In genomic region chr9:98318041-98318790, GRCh38 we compare ENCODE assay signal across 18 cellular contexts.
DNase-seq lines count a peak whose midpoint lies in the region; TF ChIP-seq lines count a peak whose summit lies in the region.
"Had no signal": no experiment of that assay in that cellular context is flagged by ENCODE, and none has a peak within 500 bp of the region (broad histone marks: within the 10 kb centered on the region; RNA-seq: fewer than 3 reads in every experiment).

No MANE protein-coding gene starts in this region.

- H3K36me3 Mint-ChIP-seq in brain (no peaks in the 10 kb centered on the region), glutamatergic neuron (ENCODE audit: unreplicated experiment) (no peaks in the 10 kb centered on the region)
- H3K36me3 Mint-ChIP-seq: IgD-negative memory B cell, T-cell had no signal

- peak overlapping the region in 4 of 5 experiments; percentile 33 to 79 (median 52) for H3K27ac Mint-ChIP-seq in brain
- peak overlapping the region; percentile 99 for H3K27ac Mint-ChIP-seq in glutamatergic neuron (ENCODE audit: unreplicated experiment)
- H3K27ac Mint-ChIP-seq: IgD-negative memory B cell, T-cell had no signal

- H3K4me1 Mint-ChIP-seq in brain (peaks cover 28% of the 10 kb centered on the region), glutamatergic neuron (ENCODE audit: low read depth, unreplicated experiment) (peaks cover 42% of the 10 kb centered on the region)

- H3K4me3 ChIP-seq in ACC112 (ENCODE audit: low read depth, low read length) (no peak overlapping the region), H7 (ENCODE audit: insufficient read depth, low read depth, low read length) (no peak overlapping the region)
- H3K4me3 ChIP-seq: MG63 had no signal

- no peak overlapping the region for H3K4me3 Mint-ChIP-seq in brain
- H3K4me3 Mint-ChIP-seq in glutamatergic neuron (ENCODE audit: unreplicated experiment): peak overlapping the region; percentile 80
- H3K4me3 Mint-ChIP-seq: IgD-negative memory B cell, T-cell had no signal

- H3K36me3 ChIP-seq in ACC112 (ENCODE audit: insufficient read depth, low read length) (no peaks in the 10 kb centered on the region), H7 (replicated peaks; ENCODE audit: control insufficient read depth, insufficient read depth, low read length) (no peaks in the 10 kb centered on the region)
- H3K36me3 ChIP-seq: BE2C, MG63 had no signal

- H2AFZ ChIP-seq in ACC112 (ENCODE audit: low read length, unreplicated experiment): no peak overlapping the region

- no peaks in the 10 kb centered on the region for H3K79me2 ChIP-seq in ACC112 (ENCODE audit: control insufficient read depth, insufficient read depth, low read length, unreplicated experiment)

- peaks cover 28% of the 10 kb centered on the region for H3K4me1 ChIP-seq in ACC112 (ENCODE audit: control insufficient read depth, insufficient read depth, low read length, unreplicated experiment)

- DNase-seq in H7 (peak; percentile 26), glutamatergic neuron (no peak), NCI-H446 treated with DMSO at 0.1 percent for 48 hours (lab: John Stamatoyannopoulos, UW) (no peak), KG1 (lab: John Stamatoyannopoulos, UW) (no peak), NOMO-1 (lab: John Stamatoyannopoulos, UW; ENCODE audit: unreplicated experiment in 2 of 2) (no peak)
- DNase-seq in stimulated activated CD4-positive, alpha-beta T cell treated with anti-CD3 and anti-CD28 coated beads, Interleukin-2, amount 100 ng/mL, for 24 hours: no peak
- DNase-seq: BE2C; DND-41; NCI-H1417; NCI-H187; NCI-H774; NK-92 treated with Interleukin-12 subunit alpha and Interleukin-12 subunit beta, amount 100 ng/mL, for 24 hours; SIG-M5; T-cell had no signal

- TF ChIP-seq CTCF in brain (conservative IDR thresholded peaks at IDR 0.05) (no peak), glutamatergic neuron (IDR thresholded peaks at IDR 0.05; ENCODE audit: partially characterized antibody, unreplicated experiment) (no peak)

- H3K27me3 ChIP-seq in ACC112 (ENCODE audit: insufficient read depth, low read length): no peaks in the 10 kb centered on the region
- no peaks in the 10 kb centered on the region for H3K27me3 ChIP-seq in H7 (ENCODE audit: control insufficient read depth, insufficient read depth, low read length)
- H3K27me3 ChIP-seq: BE2C, MG63 had no signal

- peak overlapping the region; percentile 29; the same call in 1 of the 2 replicates for H3K27ac ChIP-seq in ACC112 (ENCODE audit: low read depth, low read length)

- H3K9me3 Mint-ChIP-seq in brain: no peaks in the 10 kb centered on the region
- H3K9me3 Mint-ChIP-seq in glutamatergic neuron (ENCODE audit: unreplicated experiment): peaks cover 34% of the 10 kb centered on the region
- H3K9me3 Mint-ChIP-seq: IgD-negative memory B cell, T-cell had no signal

- peaks cover 4% of the 10 kb centered on the region for H3K27me3 Mint-ChIP-seq in brain
- peaks cover 32% of the 10 kb centered on the region for H3K27me3 Mint-ChIP-seq in glutamatergic neuron (ENCODE audit: unreplicated experiment)
